ENCODE assay signal across 9 cellular contexts in genomic region chr14:24274101-24274543, GRCh38. TPM values are rescaled to one million over a fixed set of nuclear protein-coding genes. Genes with fewer than 3 reads are reported as not detected.
DNase-seq lines count a peak whose midpoint lies in the region; ATAC-seq, FAIRE-seq and TF ChIP-seq lines count a peak whose summit lies in the region.
"Had no signal": no experiment of that assay in that cellular context is flagged by ENCODE, and none has a peak within 500 bp of the region (broad histone marks: within the 10 kb centered on the region; RNA-seq: fewer than 3 reads in every experiment).

No MANE protein-coding gene starts in this region.

- H3K4me3 Mint-ChIP-seq in activated T-cell treated with anti-CD3 and anti-CD28 coated beads, Interleukin-2, amount 50 U/mL, for 72 hours, result peak overlapping the region; percentile 60

- peak; percentile 90 for FAIRE-seq in GM12892 (lab: Jason Lieb, UNC)
- FAIRE-seq: endometrium had no signal

- no peaks in the 10 kb centered on the region for H3K27me3 Mint-ChIP-seq in activated T-cell treated with anti-CD3 and anti-CD28 coated beads, Interleukin-2, amount 50 U/mL, for 72 hours (ENCODE audit: low read depth)

- peak overlapping the region; percentile 9 for H3K27ac Mint-ChIP-seq in activated T-cell treated with anti-CD3 and anti-CD28 coated beads, Interleukin-2, amount 50 U/mL, for 72 hours

- H3K9me3 Mint-ChIP-seq in activated T-cell treated with anti-CD3 and anti-CD28 coated beads, Interleukin-2, amount 50 U/mL, for 72 hours, result peaks cover 0 to 7% of the 10 kb centered on the region in 2 donors

- peak; percentile 62 for DNase-seq in GM12892 (ENCODE audit: insufficient read length)
- DNase-seq in MV-4-11 (lab: John Stamatoyannopoulos, UW), result peak; percentile 87
- peak; percentile 72 to 75 for DNase-seq in activated T-cell treated with anti-CD3 and anti-CD28 coated beads, Interleukin-2, amount 50 U/mL, for 72 hours
- DNase-seq in renal cortical epithelial cell (ENCODE audit: low read depth), result peak; percentile 80
- no peak for DNase-seq in NCI-H1694 treated with DMSO at 0.1 percent for 48 hours (lab: John Stamatoyannopoulos, UW)
- DNase-seq in kidney glomerular epithelial cell (lab: John Stamatoyannopoulos, UW), result no peak

- no peak for TF ChIP-seq POLR2A in GM12892 (IDR thresholded peaks at IDR 0.05; ENCODE audit: low read depth, low read length)

- peaks cover 3 to 4% of the 10 kb centered on the region in 2 donors for H3K36me3 Mint-ChIP-seq in activated T-cell treated with anti-CD3 and anti-CD28 coated beads, Interleukin-2, amount 50 U/mL, for 72 hours (ENCODE audit: insufficient read depth in 2 of 2)

- peaks cover 79% of the 10 kb centered on the region for H3K4me1 Mint-ChIP-seq in activated T-cell treated with anti-CD3 and anti-CD28 coated beads, Interleukin-2, amount 50 U/mL, for 72 hours (ENCODE audit: low read depth)

- ATAC-seq in GM21717 (IDR thresholded peaks at IDR 0.05; ENCODE audit: unreplicated experiment), result peak; percentile 54
- peak; percentile 64 to 68 for ATAC-seq in activated T-cell treated with anti-CD3 and anti-CD28 coated beads, Interleukin-2, amount 50 U/mL, for 72 hours (replicated peaks in 1 of 2)
- no peak for ATAC-seq in HG03025 (IDR thresholded peaks at IDR 0.05; ENCODE audit: low FRiP score, unreplicated experiment)

RNA-seq across cellular contexts. Expression of gene RABGGTA, which starts 2.7 kb away (rescaled TPM):
- 30.7 TPM for polyA plus RNA-seq in GM12892 (2012; ENCODE audit: missing spikeins)
- total RNA-seq in activated T-cell treated with anti-CD3 and anti-CD28 coated beads, Interleukin-2, amount 50 U/mL, for 72 hours, result 10 to 100 TPM; 53.8 to 56.2 TPM
- total RNA-seq in renal cortical epithelial cell, result 25.2 and 29.7 TPM in 2 replicates

RNA-seq across cellular contexts. Expression of gene TGM1, which starts 11.1 kb away (rescaled TPM):
- polyA plus RNA-seq in GM12892 (2012; ENCODE audit: missing spikeins), result 1.4 TPM
- 10 to 100 TPM in 1 of 2 donors, 1 to 10 TPM in 1; 9.3 to 14.0 TPM for total RNA-seq in activated T-cell treated with anti-CD3 and anti-CD28 coated beads, Interleukin-2, amount 50 U/mL, for 72 hours
- total RNA-seq in renal cortical epithelial cell, result 0.45 and 1.6 TPM in 2 replicates

RNA-seq across cellular contexts. Expression of gene DHRS1, which starts 25.5 kb away (rescaled TPM):
- 18.3 TPM for polyA plus RNA-seq in GM12892 (2012; ENCODE audit: missing spikeins)
- total RNA-seq in activated T-cell treated with anti-CD3 and anti-CD28 coated beads, Interleukin-2, amount 50 U/mL, for 72 hours, result 10 to 100 TPM; 28.5 to 29.0 TPM
- 18.3 and 29.9 TPM in 2 replicates for total RNA-seq in renal cortical epithelial cell

RNA-seq across cellular contexts. Expression of gene NOP9, which starts 25.5 kb away (rescaled TPM):
- 14.0 TPM for polyA plus RNA-seq in GM12892 (2012; ENCODE audit: missing spikeins)
- 10 to 100 TPM; 31.7 to 34.0 TPM for total RNA-seq in activated T-cell treated with anti-CD3 and anti-CD28 coated beads, Interleukin-2, amount 50 U/mL, for 72 hours
- total RNA-seq in renal cortical epithelial cell, result 23.2 and 32.3 TPM in 2 replicates

RNA-seq across cellular contexts. Expression of gene TINF2, which starts 31.7 kb away (rescaled TPM):
- 38.1 TPM for polyA plus RNA-seq in GM12892 (2012; ENCODE audit: missing spikeins)
- 100 to 1,000 TPM in 1 of 2 donors, 10 to 100 TPM in 1; 87.7 to 103 TPM for total RNA-seq in activated T-cell treated with anti-CD3 and anti-CD28 coated beads, Interleukin-2, amount 50 U/mL, for 72 hours
- total RNA-seq in renal cortical epithelial cell, result 46.8 and 75.5 TPM in 2 replicates

Comparison
In these comparisons a context has a peak if more than half of its experiments do, and no peak if none do; other contexts are left out.
1. DNase-seq: peak in GM12892 (single experiment), MV-4-11 (single experiment), activated T-cell treated with anti-CD3 and anti-CD28 coated beads, Interleukin-2, amount 50 U/mL, for 72 hours (2 of 2) and renal cortical epithelial cell (single experiment); none in NCI-H1694 treated with DMSO at 0.1 percent for 48 hours (single experiment) and kidney glomerular epithelial cell (single experiment).